Comparison of ENCODE assay signal across 1 cellular context in genomic region chr6:16121339-16121738, GRCh38.
TF ChIP-seq lines count a peak whose summit lies in the region.

No MANE protein-coding gene starts in this region.

TF ChIP-seq in GM23338, 12 proteins besides CTCF, POLR2A, EP300 and RAD21 (continued from another document):
- TF ChIP-seq ZNF462 (CRISPR knock-in tag; IDR thresholded peaks at IDR 0.05): no peak
